ENCODE assay signal across 8 cellular contexts in the genomic region with DNA sequence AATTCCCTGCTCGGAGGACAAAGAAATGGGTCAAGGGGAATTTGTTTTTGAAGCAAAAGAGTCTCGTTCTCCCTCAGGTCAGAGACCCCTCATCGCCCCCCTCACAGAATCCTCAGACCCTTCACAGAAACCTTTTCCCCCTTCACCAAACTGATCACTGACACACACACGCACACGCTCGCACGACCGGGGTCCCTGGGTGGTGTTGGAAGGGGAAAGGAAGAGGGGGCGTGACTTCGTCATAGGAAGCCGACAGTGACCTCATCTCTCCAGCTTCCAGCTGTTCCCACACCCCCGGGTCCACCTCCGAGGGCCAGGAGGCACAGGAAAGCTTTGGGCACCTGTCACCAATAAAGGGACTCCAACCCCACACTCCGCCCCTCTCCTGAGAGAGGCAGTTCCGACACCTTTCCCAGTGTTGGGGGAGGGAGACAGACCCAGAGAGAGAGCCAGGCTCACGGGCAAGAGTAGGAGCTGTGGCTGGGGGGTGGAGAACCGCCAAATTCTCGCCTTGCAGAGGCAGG. TPM values are rescaled to one million over a fixed set of nuclear protein-coding genes. Genes with fewer than 3 reads are reported as not detected.
DNase-seq lines count a peak whose midpoint lies in the region; ATAC-seq and TF ChIP-seq lines count a peak whose summit lies in the region.

No MANE protein-coding gene starts in this region.

- no peaks in the 10 kb centered on the region for H3K9me3 ChIP-seq in colonic mucosa

- no peaks in the 10 kb centered on the region for H3K36me3 Mint-ChIP-seq in naive thymus-derived CD8-positive, alpha-beta T cell

- H3K4me1 ChIP-seq in colonic mucosa = peaks cover 7% of the 10 kb centered on the region

- ATAC-seq in naive thymus-derived CD8-positive, alpha-beta T cell = no peak
- ATAC-seq in GM18517 (IDR thresholded peaks at IDR 0.05; ENCODE audit: unreplicated experiment) (no peak), HG03378 (IDR thresholded peaks at IDR 0.05; ENCODE audit: unreplicated experiment) (no peak)

- H3K27me3 Mint-ChIP-seq in naive thymus-derived CD8-positive, alpha-beta T cell = peaks cover 0 to 10% (median 4%) of the 10 kb centered on the region in 5 donors

- no peak for TF ChIP-seq CTCF in colonic mucosa (IDR thresholded peaks at IDR 0.05)

- peak overlapping the region; percentile 62 to 88 (median 78) for H3K4me3 Mint-ChIP-seq in naive thymus-derived CD8-positive, alpha-beta T cell

- intact Hi-C loops in colonic mucosa (cut with DNase I) = loop anchor here (2.0 kb wide), 1 partner anchor 127 kb away; no protein-coding TSS in a partner anchor

- DNase-seq in EH (ENCODE audit: low read depth) (peak; percentile 36), NCI-H2196 (lab: John Stamatoyannopoulos, UW; ENCODE audit: unreplicated experiment) (peak; percentile 35), colonic mucosa (no peak), UCSD-AML1 (lab: John Stamatoyannopoulos, UW; ENCODE audit: unreplicated experiment) (no peak), HEK293T (ENCODE audit: extremely low spot score) (no peak)
- peak in 2 of 10 donors; percentile 11 to 28 for DNase-seq in naive thymus-derived CD8-positive, alpha-beta T cell

- peak overlapping the region; percentile 24 for H3K4me3 ChIP-seq in colonic mucosa

- CTCF ChIA-PET in HEK293T (lab: Yijun Ruan, JAX) = interaction anchor here (0.6 to 3.6 kb wide), 17 partner anchors 8 to 511 kb away, joined by 3 to 25 read pairs (median 4); a partner anchor contains a TSS

- peaks cover 7 to 16% (median 10%) of the 10 kb centered on the region in 4 donors for H3K4me1 Mint-ChIP-seq in naive thymus-derived CD8-positive, alpha-beta T cell

- H3K27ac ChIP-seq in colonic mucosa = no peak overlapping the region

- H3K9ac ChIP-seq in colonic mucosa (ENCODE audit: low read depth in 2 of 2, low read length in 2 of 2) = peak overlapping the region in 1 of 2 donors; percentile 39

- H3K9me3 Mint-ChIP-seq in naive thymus-derived CD8-positive, alpha-beta T cell = no peaks in the 10 kb centered on the region

- H3K36me3 ChIP-seq in colonic mucosa = no peaks in the 10 kb centered on the region

- peak overlapping the region in 6 of 10 donors; percentile 32 to 75 (median 68) for H3K27ac Mint-ChIP-seq in naive thymus-derived CD8-positive, alpha-beta T cell

- no peaks in the 10 kb centered on the region for H3K27me3 ChIP-seq in colonic mucosa

- POLR2A ChIA-PET in naive thymus-derived CD8-positive, alpha-beta T cell (lab: Charles Lee) = interaction anchor here (0.7 to 1.5 kb wide), 3 partner anchors 61 to 132 kb away, joined by 5 to 8 read pairs (median 8); no protein-coding TSS in a partner anchor
- POLR2A ChIA-PET in HEK293T (lab: Yijun Ruan, JAX) = interaction anchor here (0.6 to 2.5 kb wide), 13 partner anchors 10 to 143 kb away, joined by 3 to 26 read pairs (median 4); a partner anchor contains a TSS

TF ChIP-seq in HEK293T, 16 proteins besides CTCF, POLR2A, EP300 and RAD21:
- TF ChIP-seq FOXM1 (IDR thresholded peaks at IDR 0.05; ENCODE audit: borderline replicate concordance) (no peak), HDGF (IDR thresholded peaks at IDR 0.05; ENCODE audit: borderline replicate concordance) (no peak), BHLHE40 (IDR thresholded peaks at IDR 0.05; ENCODE audit: borderline replicate concordance) (no peak), FOXK2 (IDR thresholded peaks at IDR 0.05) (no peak), TARDBP (IDR thresholded peaks at IDR 0.05) (no peak), NFRKB (IDR thresholded peaks at IDR 0.05) (no peak), CTBP1 (IDR thresholded peaks at IDR 0.05; ENCODE audit: borderline replicate concordance) (no peak), ELF4 (IDR thresholded peaks at IDR 0.05) (no peak), SUZ12 (IDR thresholded peaks at IDR 0.05) (no peak), LEF1 (IDR thresholded peaks at IDR 0.05; ENCODE audit: borderline replicate concordance) (no peak), SP1 (IDR thresholded peaks at IDR 0.05) (no peak), ARNT (IDR thresholded peaks at IDR 0.05) (no peak), L3MBTL2 (conservative IDR thresholded peaks at IDR 0.05) (no peak), ZNF384 (IDR thresholded peaks at IDR 0.05) (no peak), FOXA1 (IDR thresholded peaks at IDR 0.05) (no peak)
- TF ChIP-seq, protein P1, sequence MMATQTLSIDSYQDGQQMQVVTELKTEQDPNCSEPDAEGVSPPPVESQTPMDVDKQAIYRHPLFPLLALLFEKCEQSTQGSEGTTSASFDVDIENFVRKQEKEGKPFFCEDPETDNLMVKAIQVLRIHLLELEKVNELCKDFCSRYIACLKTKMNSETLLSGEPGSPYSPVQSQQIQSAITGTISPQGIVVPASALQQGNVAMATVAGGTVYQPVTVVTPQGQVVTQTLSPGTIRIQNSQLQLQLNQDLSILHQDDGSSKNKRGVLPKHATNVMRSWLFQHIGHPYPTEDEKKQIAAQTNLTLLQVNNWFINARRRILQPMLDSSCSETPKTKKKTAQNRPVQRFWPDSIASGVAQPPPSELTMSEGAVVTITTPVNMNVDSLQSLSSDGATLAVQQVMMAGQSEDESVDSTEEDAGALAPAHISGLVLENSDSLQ (IDR thresholded peaks at IDR 0.05) = no peak
TF ChIP-seq in HEK293T: peak in this region for 0.

RNA-seq across cellular contexts. Expression of a gene that starts 1.2 kb away (rescaled TPM):
- total RNA-seq in colonic mucosa = 1 to 10 TPM in 1 of 2 donors, under 1 TPM in 1; 0.47 to 1.1 TPM
- total RNA-seq in naive thymus-derived CD8-positive, alpha-beta T cell = under 1 TPM; 0.58 to 0.68 TPM
- polyA plus RNA-seq in naive thymus-derived CD8-positive, alpha-beta T cell = under 1 TPM in 1 of 3 donors, not detected in 2; 0.23 TPM

RNA-seq across cellular contexts. Expression of a gene that starts 41.6 kb away (rescaled TPM):
- 1 to 10 TPM; 4.8 to 5.6 TPM for total RNA-seq in colonic mucosa
- total RNA-seq in naive thymus-derived CD8-positive, alpha-beta T cell = 10 to 100 TPM in 1 of 2 experiments, 1 to 10 TPM in 1; 8.4 to 10.2 TPM
- polyA plus RNA-seq in naive thymus-derived CD8-positive, alpha-beta T cell = under 1 TPM; 0.24 to 0.62 (median 0.33) TPM

RNA-seq across cellular contexts. Expression of a gene that starts 41.7 kb away (rescaled TPM):
- total RNA-seq in colonic mucosa = 100 to 1,000 TPM; 606 to 859 TPM
- 100 to 1,000 TPM; 402 TPM for total RNA-seq in naive thymus-derived CD8-positive, alpha-beta T cell
- 10 to 100 TPM; 78.8 to 91.2 (median 85.2) TPM for polyA plus RNA-seq in naive thymus-derived CD8-positive, alpha-beta T cell

RNA-seq across cellular contexts. Expression of a gene that starts 56.3 kb away (rescaled TPM):
- 10 to 100 TPM; 32.4 to 42.4 TPM for total RNA-seq in colonic mucosa
- total RNA-seq in naive thymus-derived CD8-positive, alpha-beta T cell = 10 to 100 TPM; 80.7 to 81.5 TPM
- 10 to 100 TPM; 19.3 to 26.5 (median 19.3) TPM for polyA plus RNA-seq in naive thymus-derived CD8-positive, alpha-beta T cell

Comparison
In these comparisons a context has a peak if more than half of its experiments do, and no peak if none do; other contexts are left out.
1. DNase-seq: peak in EH (single experiment) and NCI-H2196 (single experiment); none in colonic mucosa (single experiment), UCSD-AML1 (single experiment) and HEK293T (single experiment).